ENCODE assay signal across 16 cellular contexts in the genomic region with DNA sequence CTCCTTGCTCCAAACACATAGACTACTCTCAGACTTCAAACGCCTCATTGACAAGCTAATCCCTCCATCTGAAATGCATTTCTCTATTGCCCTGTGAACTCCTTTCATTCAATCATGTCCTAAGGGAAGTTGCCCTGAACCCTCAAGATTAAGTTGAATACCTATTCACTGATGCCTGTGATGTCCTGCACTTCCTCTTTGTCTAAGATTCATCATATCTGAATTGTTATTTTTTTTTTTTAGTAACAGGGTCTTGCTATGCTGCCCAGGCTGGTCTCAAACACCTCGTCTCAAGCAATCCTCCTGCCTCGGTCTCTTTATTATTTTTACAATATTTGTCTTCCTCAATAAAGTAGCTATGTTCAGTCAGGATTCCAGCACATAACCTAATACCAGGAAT. TPM values are rescaled to one million over a fixed set of nuclear protein-coding genes. Genes with fewer than 3 reads are reported as not detected.
A peak's percentile ranks its signal among the peaks of the same experiment; 100 is the strongest.
DNase-seq lines count a peak whose midpoint lies in the region; ATAC-seq and TF ChIP-seq lines count a peak whose summit lies in the region.
"Had no signal": no experiment of that assay in that cellular context is flagged by ENCODE, and none has a peak within 500 bp of the region (broad histone marks: within the 10 kb centered on the region; RNA-seq: fewer than 3 reads in every experiment).

No MANE protein-coding gene starts in this region.

- peaks cover 40% of the 10 kb centered on the region for H3K4me1 ChIP-seq in MM.1S (ENCODE audit: low read length)
- H3K4me1 ChIP-seq in H9 (ENCODE audit: insufficient read depth, low read length) = no peaks in the 10 kb centered on the region

- H2BK20ac ChIP-seq in H9 (ENCODE audit: low read depth, low read length, poor library complexity, severe bottlenecking) = no peak overlapping the region

- H3K9me3 ChIP-seq in MM.1S (replicated peaks; ENCODE audit: insufficient read depth, low read length) (no peaks in the 10 kb centered on the region), H9 (ENCODE audit: control insufficient read depth, low read depth, low read length) (no peaks in the 10 kb centered on the region)

- H3K23me2 ChIP-seq in H9 (ENCODE audit: insufficient read length, low read depth, low read length, poor library complexity, severe bottlenecking) = peaks cover 11% of the 10 kb centered on the region

- H4K8ac ChIP-seq in H9 (replicated peaks; ENCODE audit: insufficient read length, low read depth, low read length) = no peak overlapping the region

- no peak for DNase-seq in activated T-cell treated with anti-CD3 and anti-CD28 coated beads, Interleukin-2, amount 50 U/mL, for 72 hours
- DNase-seq in activated T-cell treated with anti-CD3 and anti-CD28 coated beads, Interleukin-2, amount 50 U/mL, for 1 hour = no peak
- DNase-seq in MM.1S = no peak
- no peak for DNase-seq in stimulated activated effector memory CD8-positive, alpha-beta T cell treated with anti-CD3 and anti-CD28 coated beads, Interleukin-12 subunit alpha, Interleukin-12 subunit beta, amount 100 ng/mL, for 72 hours (ENCODE audit: low spot score in 2 of 2)
- DNase-seq in H9 = no peak
- no peak for DNase-seq in iPS-NIHi11 (ENCODE audit: low spot score)
- no peak for DNase-seq in effector memory CD8-positive, alpha-beta T cell
- DNase-seq: IMR-90; left colon; NCI-H1436; NCI-H446; small intestine; stimulated activated naive CD4-positive, alpha-beta T cell had no signal

- H3K4me1 Mint-ChIP-seq in activated T-cell treated with anti-CD3 and anti-CD28 coated beads, Interleukin-2, amount 50 U/mL, for 72 hours (ENCODE audit: low read depth) = peaks cover 60% of the 10 kb centered on the region
- peaks cover 30% of the 10 kb centered on the region for H3K4me1 Mint-ChIP-seq in activated T-helper 17 cell treated with anti-CD3 and anti-CD28 coated beads, Interleukin-2, amount 50 U/mL, for 72 hours
- H3K4me1 Mint-ChIP-seq in stimulated activated effector memory CD8-positive, alpha-beta T cell treated with anti-CD3 and anti-CD28 coated beads, Interleukin-12 subunit alpha, Interleukin-12 subunit beta, amount 100 ng/mL, for 72 hours = peaks cover 29% of the 10 kb centered on the region
- peaks cover 14 to 33% of the 10 kb centered on the region in 2 experiments for H3K4me1 Mint-ChIP-seq in H9
- H3K4me1 Mint-ChIP-seq in effector memory CD8-positive, alpha-beta T cell (ENCODE audit: low read depth in 2 of 2) = peaks cover 28 to 44% of the 10 kb centered on the region in 2 donors

- no peak overlapping the region for H3K14ac ChIP-seq in H9 (ENCODE audit: insufficient read depth, low read length)

- no peak overlapping the region for H3K4me3 ChIP-seq in MM.1S (ENCODE audit: low read length)
- H3K4me3 ChIP-seq: cardiac muscle cell had no signal

- H3K18ac ChIP-seq in H9 (ENCODE audit: insufficient read length, low read depth, low read length) = no peak overlapping the region

- H3T11ph ChIP-seq in H9 (ENCODE audit: low read length) = no peak overlapping the region

- TF ChIP-seq CTCF in MM.1S (IDR thresholded peaks at IDR 0.05; ENCODE audit: low read length) (no peak), H9 (conservative IDR thresholded peaks at IDR 0.05) (no peak)

- peaks cover 19% of the 10 kb centered on the region for H3K36me3 ChIP-seq in MM.1S (replicated peaks; ENCODE audit: insufficient read depth, low read length)

- no peak overlapping the region for H3K23ac ChIP-seq in H9 (ENCODE audit: insufficient read length, low read depth, low read length)

- WGBS in H9 (ENCODE audit: extremely low coverage, insufficient read length, low lambda C conversion rate) = no CpG with 5 or more reads among the region's 3 CpGs

- H3K27me3 ChIP-seq in MM.1S (replicated peaks; ENCODE audit: insufficient read depth, low read length) (no peaks in the 10 kb centered on the region), H9 (ENCODE audit: insufficient read depth, low read length) (no peaks in the 10 kb centered on the region)
- H3K27me3 ChIP-seq: cardiac muscle cell had no signal

- no peak overlapping the region for H2BK12ac ChIP-seq in H9 (ENCODE audit: insufficient read length, low read depth, low read length)

- H2AFZ ChIP-seq in MM.1S (ENCODE audit: low read length) (no peak overlapping the region), H9 (ENCODE audit: low read length) (no peak overlapping the region)
- H2AFZ ChIP-seq: parathyroid adenoma had no signal

- H3K27ac Mint-ChIP-seq in activated T-cell treated with anti-CD3 and anti-CD28 coated beads, Interleukin-2, amount 50 U/mL, for 72 hours = peak overlapping the region; percentile 66
- H3K27ac Mint-ChIP-seq in activated T-helper 17 cell treated with anti-CD3 and anti-CD28 coated beads, Interleukin-2, amount 50 U/mL, for 72 hours = peak overlapping the region; percentile 10
- no peak overlapping the region for H3K27ac Mint-ChIP-seq in stimulated activated effector memory CD8-positive, alpha-beta T cell treated with anti-CD3 and anti-CD28 coated beads, Interleukin-12 subunit alpha, Interleukin-12 subunit beta, amount 100 ng/mL, for 72 hours
- 0 out of 7 replicates have a peak overlapping the region, but pooled peaks of 1 of the 3 experiments have one; percentile 0 for H3K27ac Mint-ChIP-seq in H9
- H3K27ac Mint-ChIP-seq in effector memory CD8-positive, alpha-beta T cell = peak overlapping the region in 1 of 2 donors; percentile 9

- peaks cover 99% of the 10 kb centered on the region for H3K79me2 ChIP-seq in MM.1S (ENCODE audit: low read length)
- H3K79me2 ChIP-seq in H9 (ENCODE audit: insufficient read depth, low read length) = peaks cover 48% of the 10 kb centered on the region

- no peaks in the 10 kb centered on the region for H3K27me3 Mint-ChIP-seq in activated T-cell treated with anti-CD3 and anti-CD28 coated beads, Interleukin-2, amount 50 U/mL, for 72 hours (ENCODE audit: low read depth)
- H3K27me3 Mint-ChIP-seq in activated T-helper 17 cell treated with anti-CD3 and anti-CD28 coated beads, Interleukin-2, amount 50 U/mL, for 72 hours = no peaks in the 10 kb centered on the region
- H3K27me3 Mint-ChIP-seq in H9 (ENCODE audit: low read depth) = 0 out of 2 replicates have a peak, but pooled peaks cover 2% of the 10 kb centered on the region
- H3K27me3 Mint-ChIP-seq in effector memory CD8-positive, alpha-beta T cell = no peaks in the 10 kb centered on the region

- H2BK5ac ChIP-seq in H9 (ENCODE audit: insufficient read length, low read length) = no peak overlapping the region

- H3K4me3 Mint-ChIP-seq in activated T-cell treated with anti-CD3 and anti-CD28 coated beads, Interleukin-2, amount 50 U/mL, for 72 hours = peak overlapping the region; percentile 43 to 77
- H3K4me3 Mint-ChIP-seq in activated T-helper 17 cell treated with anti-CD3 and anti-CD28 coated beads, Interleukin-2, amount 50 U/mL, for 72 hours = peak overlapping the region; percentile 99
- H3K4me3 Mint-ChIP-seq in stimulated activated effector memory CD8-positive, alpha-beta T cell treated with anti-CD3 and anti-CD28 coated beads, Interleukin-12 subunit alpha, Interleukin-12 subunit beta, amount 100 ng/mL, for 72 hours = peak overlapping the region; percentile 2
- no peak overlapping the region for H3K4me3 Mint-ChIP-seq in H9
- peak overlapping the region in 1 of 2 donors; percentile 19 for H3K4me3 Mint-ChIP-seq in effector memory CD8-positive, alpha-beta T cell

- H3K79me1 ChIP-seq in H9 (ENCODE audit: insufficient read depth, low read depth, low read length, poor library complexity, severe bottlenecking) = peaks cover 3% of the 10 kb centered on the region

- H4K20me1 ChIP-seq in MM.1S (ENCODE audit: insufficient read depth, low read length) (peaks cover 29% of the 10 kb centered on the region), H9 (ENCODE audit: control insufficient read depth, insufficient read depth, insufficient read length) (no peaks in the 10 kb centered on the region)

- H3K9me2 ChIP-seq in MM.1S (replicated peaks; ENCODE audit: insufficient read depth, low read length) = no peaks in the 10 kb centered on the region

- H3K27ac ChIP-seq in MM.1S (ENCODE audit: low read length) = no peak overlapping the region
- no peak overlapping the region for H3K27ac ChIP-seq in H9 (ENCODE audit: insufficient read length, low read depth, low read length)
- H3K27ac ChIP-seq: cardiac muscle cell, parathyroid adenoma had no signal

- no peak overlapping the region for H4K5ac ChIP-seq in H9 (ENCODE audit: insufficient read length, low read depth, low read length)

- no peak overlapping the region for H3K4ac ChIP-seq in H9 (ENCODE audit: low read depth, low read length)

- H3K9ac ChIP-seq in MM.1S (ENCODE audit: low read length) (no peak overlapping the region), H9 (ENCODE audit: extremely low read depth, insufficient read length, low read length) (no peak overlapping the region)
- H3K9ac ChIP-seq: parathyroid adenoma had no signal

- no peak overlapping the region for H3K56ac ChIP-seq in H9 (ENCODE audit: insufficient read length, low read depth, low read length)

- no peaks in the 10 kb centered on the region for H3K9me3 Mint-ChIP-seq in activated T-cell treated with anti-CD3 and anti-CD28 coated beads, Interleukin-2, amount 50 U/mL, for 72 hours
- no peaks in the 10 kb centered on the region for H3K9me3 Mint-ChIP-seq in activated T-helper 17 cell treated with anti-CD3 and anti-CD28 coated beads, Interleukin-2, amount 50 U/mL, for 72 hours
- no peaks in the 10 kb centered on the region for H3K9me3 Mint-ChIP-seq in stimulated activated effector memory CD8-positive, alpha-beta T cell treated with anti-CD3 and anti-CD28 coated beads, Interleukin-12 subunit alpha, Interleukin-12 subunit beta, amount 100 ng/mL, for 72 hours
- peaks cover 0 to 3% of the 10 kb centered on the region in 2 experiments; a peak in 1 of 5 replicates for H3K9me3 Mint-ChIP-seq in H9
- H3K9me3 Mint-ChIP-seq in effector memory CD8-positive, alpha-beta T cell = no peaks in the 10 kb centered on the region

- H3K4me2 ChIP-seq in MM.1S (ENCODE audit: low read depth, low read length) (peak overlapping the region; percentile 74), H9 (ENCODE audit: insufficient read depth, insufficient read length, low read length) (no peak overlapping the region)

- H2BK120ac ChIP-seq in H9 (ENCODE audit: low read depth, low read length, poor library complexity, severe bottlenecking) = no peak overlapping the region

- H2BK15ac ChIP-seq in H9 (ENCODE audit: low read depth, low read length) = no peak overlapping the region

- no peak overlapping the region for H4K91ac ChIP-seq in H9 (ENCODE audit: insufficient read length, low read depth, low read length)

- no peak overlapping the region for H2AK5ac ChIP-seq in H9 (ENCODE audit: insufficient read length, low read length)

- no peak for ATAC-seq in activated T-cell treated with anti-CD3 and anti-CD28 coated beads, Interleukin-2, amount 50 U/mL, for 72 hours (replicated peaks in 1 of 2)
- ATAC-seq in activated T-helper 17 cell treated with anti-CD3 and anti-CD28 coated beads, Interleukin-2, amount 50 U/mL, for 72 hours (replicated peaks) = no peak
- no peak for ATAC-seq in stimulated activated effector memory CD8-positive, alpha-beta T cell treated with anti-CD3 and anti-CD28 coated beads, Interleukin-12 subunit alpha, Interleukin-12 subunit beta, amount 100 ng/mL, for 72 hours
- no peak for ATAC-seq in effector memory CD8-positive, alpha-beta T cell (replicated peaks)
- ATAC-seq: left colon had no signal

- no peaks in the 10 kb centered on the region for H3F3A ChIP-seq in MM.1S (ENCODE audit: insufficient read depth, low read length)

- peaks cover 11 to 18% of the 10 kb centered on the region in 2 donors for H3K36me3 Mint-ChIP-seq in activated T-cell treated with anti-CD3 and anti-CD28 coated beads, Interleukin-2, amount 50 U/mL, for 72 hours (ENCODE audit: insufficient read depth in 2 of 2)
- peaks cover 87% of the 10 kb centered on the region for H3K36me3 Mint-ChIP-seq in activated T-helper 17 cell treated with anti-CD3 and anti-CD28 coated beads, Interleukin-2, amount 50 U/mL, for 72 hours (ENCODE audit: low read depth)
- peaks cover 73% of the 10 kb centered on the region for H3K36me3 Mint-ChIP-seq in stimulated activated effector memory CD8-positive, alpha-beta T cell treated with anti-CD3 and anti-CD28 coated beads, Interleukin-12 subunit alpha, Interleukin-12 subunit beta, amount 100 ng/mL, for 72 hours
- H3K36me3 Mint-ChIP-seq in H9 (ENCODE audit: insufficient read depth in 1 of 3, low read depth in 3 of 3) = peaks cover 17 to 50% (median 38%) of the 10 kb centered on the region in 3 experiments
- H3K36me3 Mint-ChIP-seq in effector memory CD8-positive, alpha-beta T cell (ENCODE audit: insufficient read depth) = peaks cover 51% of the 10 kb centered on the region

RNA-seq across cellular contexts. Expression of a gene that starts 3.2 kb away (rescaled TPM):
- 100 to 1,000 TPM; 107 to 124 TPM for total RNA-seq in activated T-cell treated with anti-CD3 and anti-CD28 coated beads, Interleukin-2, amount 50 U/mL, for 72 hours
- total RNA-seq in activated T-helper 17 cell treated with anti-CD3 and anti-CD28 coated beads, Interleukin-2, amount 50 U/mL, for 72 hours = 100 to 1,000 TPM; 124 to 179 TPM
- 227 and 239 TPM in 2 replicates for total RNA-seq in H9 (2021)

RNA-seq across cellular contexts. Expression of a gene that starts 3.4 kb away (rescaled TPM):
- 10 to 100 TPM; 64.5 to 66.6 TPM for total RNA-seq in activated T-cell treated with anti-CD3 and anti-CD28 coated beads, Interleukin-2, amount 50 U/mL, for 72 hours
- 10 to 100 TPM; 40.5 to 68.7 TPM for total RNA-seq in activated T-helper 17 cell treated with anti-CD3 and anti-CD28 coated beads, Interleukin-2, amount 50 U/mL, for 72 hours
- 97.2 and 101 TPM in 2 replicates for total RNA-seq in H9 (2021)

RNA-seq across cellular contexts. Expression of a gene that starts 16.9 kb away (rescaled TPM):
- total RNA-seq in activated T-cell treated with anti-CD3 and anti-CD28 coated beads, Interleukin-2, amount 50 U/mL, for 72 hours = 1 to 10 TPM; 3.5 to 5.1 TPM
- total RNA-seq in activated T-helper 17 cell treated with anti-CD3 and anti-CD28 coated beads, Interleukin-2, amount 50 U/mL, for 72 hours = 1 to 10 TPM; 2.4 to 3.9 TPM
- 2.9 and 3.8 TPM in 2 replicates for total RNA-seq in H9 (2021)

Comparison
In these comparisons a context has a peak if more than half of its experiments do, and no peak if none do; other contexts are left out.
1. H3K4me3 Mint-ChIP-seq: peak in activated T-cell treated with anti-CD3 and anti-CD28 coated beads, Interleukin-2, amount 50 U/mL, for 72 hours (2 of 2), activated T-helper 17 cell treated with anti-CD3 and anti-CD28 coated beads, Interleukin-2, amount 50 U/mL, for 72 hours (single experiment) and stimulated activated effector memory CD8-positive, alpha-beta T cell treated with anti-CD3 and anti-CD28 coated beads, Interleukin-12 subunit alpha, Interleukin-12 subunit beta, amount 100 ng/mL, for 72 hours (single experiment); none in H9 (0 of 2).